ENCODE assay signal across 1 cellular context in genomic region chr3:42843730-42844713, GRCh38.
TF ChIP-seq lines count a peak whose summit lies in the region.

No MANE protein-coding gene starts in this region.

TF ChIP-seq in HepG2, 621 proteins besides CTCF, POLR2A, EP300 and RAD21:
- TF ChIP-seq ZIK1 (CRISPR knock-in tag; IDR thresholded peaks at IDR 0.05; ENCODE audit: borderline replicate concordance, low read depth) (no peak), ZNF687 (CRISPR knock-in tag; IDR thresholded peaks at IDR 0.05) (peak; percentile 69), TEAD3 (CRISPR knock-in tag; optimal IDR thresholded peaks at IDR 0.05; ENCODE audit: borderline replicate concordance) (peak; percentile 55), HNF1A (IDR thresholded peaks at IDR 0.05; ENCODE audit: low read depth) (no peak), HNF1A (CRISPR knock-in tag; IDR thresholded peaks at IDR 0.05; ENCODE audit: borderline replicate concordance) (0 out of 2 replicates have a peak, but pooled peaks have one; percentile 24), TERF1 (CRISPR knock-in tag; IDR thresholded peaks at IDR 0.05) (no peak), ZBTB33 (CRISPR knock-in tag; IDR thresholded peaks at IDR 0.05) (peak; percentile 76)
